Comparison of ENCODE assay signal across 22 cellular contexts in genomic region chr4:118112647-118113046, GRCh38.
DNase-seq lines count a peak whose midpoint lies in the region; FAIRE-seq and TF ChIP-seq lines count a peak whose summit lies in the region.
"Had no signal": no experiment of that assay in that cellular context is flagged by ENCODE, and none has a peak within 500 bp of the region (broad histone marks: within the 10 kb centered on the region; RNA-seq: fewer than 3 reads in every experiment).

No MANE protein-coding gene starts in this region.

- no peaks in the 10 kb centered on the region for H3K9me3 ChIP-seq in OCI-LY3 (ENCODE audit: insufficient read depth, low read length)
- H3K9me3 ChIP-seq: BE2C, esophagus muscularis mucosa, transverse colon had no signal

- no peak overlapping the region for H3K4me3 ChIP-seq in OCI-LY3 (ENCODE audit: low read length)
- H3K4me3 ChIP-seq in epithelial cell of proximal tubule (ENCODE audit: low read depth, low read length), result no peak overlapping the region
- H3K4me3 ChIP-seq in retinal pigment epithelial cell (ENCODE audit: low read length), result no peak overlapping the region
- H3K4me3 ChIP-seq: dorsolateral prefrontal cortex, esophagus muscularis mucosa, transverse colon had no signal

- H3K27ac ChIP-seq in OCI-LY3 (ENCODE audit: low read length), result no peak overlapping the region
- H3K27ac ChIP-seq: dorsolateral prefrontal cortex, esophagus muscularis mucosa, transverse colon had no signal

- H3K79me2 ChIP-seq in OCI-LY3 (ENCODE audit: low read length), result no peaks in the 10 kb centered on the region

- intact Hi-C loops in posterior cingulate gyrus (cut with DNase I), result no loop called here

- no peaks in the 10 kb centered on the region for H4K20me1 ChIP-seq in OCI-LY3 (ENCODE audit: insufficient read depth, low read length)

- no peak overlapping the region for H3K9ac ChIP-seq in OCI-LY3 (ENCODE audit: low read length)

- TF ChIP-seq CTCF in OCI-LY3 (IDR thresholded peaks at IDR 0.05; ENCODE audit: low read depth, low read length) (no peak), epithelial cell of proximal tubule (conservative IDR thresholded peaks at IDR 0.05; ENCODE audit: low read depth, low read length) (no peak), retinal pigment epithelial cell (conservative IDR thresholded peaks at IDR 0.05; ENCODE audit: low read depth, low read length) (no peak)

- H2AFZ ChIP-seq in OCI-LY3 (ENCODE audit: low read depth, low read length), result 0 out of 2 replicates have a peak overlapping the region, but pooled peaks have one; percentile 89

- H3K4me1 ChIP-seq in OCI-LY3 (ENCODE audit: low read length), result peaks cover 4% of the 10 kb centered on the region
- H3K4me1 ChIP-seq: BE2C, esophagus muscularis mucosa, transverse colon had no signal

- no peaks in the 10 kb centered on the region for H3K27me3 ChIP-seq in OCI-LY3 (ENCODE audit: low read depth, low read length)
- H3K27me3 ChIP-seq: BE2C, dorsolateral prefrontal cortex, esophagus muscularis mucosa, transverse colon had no signal

- H3K4me2 ChIP-seq in OCI-LY3 (ENCODE audit: low read length), result peak overlapping the region; percentile 40; the same call in 1 of the 2 replicates

- no peak for DNase-seq in H54 (ENCODE audit: insufficient read length, low spot score)
- peak; percentile 2 for DNase-seq in epithelial cell of proximal tubule (ENCODE audit: low read depth)
- DNase-seq in retinal pigment epithelial cell (ENCODE audit: low read depth), result peak; percentile 5
- no peak for DNase-seq in NCI-H1694 (lab: John Stamatoyannopoulos, UW)
- DNase-seq in posterior cingulate gyrus, result no peak
- no peak for DNase-seq in NCI-H2107 treated with DMSO at 0.1 percent for 48 hours (lab: John Stamatoyannopoulos, UW; ENCODE audit: unreplicated experiment)
- DNase-seq: activated CD4-positive, CD25-positive, alpha-beta regulatory T cell treated with anti-CD3 and anti-CD28 coated beads, Interleukin-2, amount 50 U/mL, for 72 hours; activated CD8-positive, alpha-beta memory T cell treated with anti-CD3 and anti-CD28 coated beads for 24 hours; activated T-cell treated with anti-CD3 and anti-CD28 coated beads, Interleukin-2, amount 50 U/mL, for 72 hours; BE2C; dorsolateral prefrontal cortex; GDM1; glutamatergic neuron; H7; left ventricle myocardium superior; NCI-H187 treated with DMSO at 0.1 percent for 48 hours; NCI-H446 treated with DMSO at 0.1 percent for 48 hours; stimulated activated naive CD4-positive, alpha-beta T cell treated with Interleukin-2 at 50 U/mL for 16 hours; transverse colon had no signal

- peak; percentile 65 for FAIRE-seq in H54 (lab: Jason Lieb, UNC)
- FAIRE-seq: RCC 7860 had no signal

- no peak for TF ChIP-seq POLR2A in H54 (IDR thresholded peaks at IDR 0.05; ENCODE audit: low read depth, low read length)

- no peaks in the 10 kb centered on the region for H3K36me3 ChIP-seq in OCI-LY3 (replicated peaks; ENCODE audit: low read depth, low read length)
- H3K36me3 ChIP-seq: BE2C, esophagus muscularis mucosa, transverse colon had no signal

Comparison
In these comparisons a context has a peak if more than half of its experiments do, and no peak if none do; other contexts are left out.
1. DNase-seq: peak in epithelial cell of proximal tubule (single experiment) and retinal pigment epithelial cell (single experiment); none in H54 (single experiment), NCI-H1694 (single experiment), posterior cingulate gyrus (0 of 10) and NCI-H2107 treated with DMSO at 0.1 percent for 48 hours (single experiment).